ENCODE assay signal across 14 cellular contexts in genomic region chr10:13834581-13835286, GRCh38.
DNase-seq lines count a peak whose midpoint lies in the region; ATAC-seq, FAIRE-seq and TF ChIP-seq lines count a peak whose summit lies in the region.
"Had no signal": no experiment of that assay in that cellular context is flagged by ENCODE, and none has a peak within 500 bp of the region (broad histone marks: within the 10 kb centered on the region; RNA-seq: fewer than 3 reads in every experiment).

No MANE protein-coding gene starts in this region.

- ATAC-seq in SK-N-SH treated with all-trans-retinoic acid at 6 μM for 48 hours (peak; percentile 66), pancreas (peak in 3 of 4 donors; percentile 35 to 62 (median 54))
- ATAC-seq: body of pancreas had no signal

- peaks cover 7% of the 10 kb centered on the region for H3K4me1 ChIP-seq in HAP-1
- peaks cover 0 to 4% (median 0%) of the 10 kb centered on the region in 3 donors for H3K4me1 ChIP-seq in pancreas

- H3K4me3 ChIP-seq in HAP-1 (no peak overlapping the region), pancreas (no peak overlapping the region)
- H3K4me3 ChIP-seq: body of pancreas had no signal

- DNase-seq in HAP-1 (ENCODE audit: low spot score in 2 of 2) = peak; percentile 14 to 41
- peak in 22 of 42 donors; percentile 19 to 65 (median 39) for DNase-seq in head of caudate nucleus
- DNase-seq in pancreas = peak in 1 of 6 donors; percentile 31
- DNase-seq in T-helper 2 cell = no peak
- DNase-seq in activated T-helper 1 cell treated with anti-CD3 and anti-CD28 coated beads, Interleukin-12 subunit alpha, Interleukin-12 subunit beta, Interleukin-2, Interleukin-4 antibody, amounts not matched to agents 30 ng/mL and 10 ng/mL and 1 ng/mL, durations not matched to agents 14 hours and 24 hours and 36 hours (ENCODE audit: low spot score) = no peak
- no peak for DNase-seq in stimulated activated CD4-positive, alpha-beta T cell treated with anti-CD3 and anti-CD28 coated beads, Interleukin-2, amount 100 ng/mL, for 24 hours
- no peak for DNase-seq in stimulated activated CD4-positive, alpha-beta T cell treated with anti-CD3 and anti-CD28 coated beads, Interleukin-1b, Interleukin-23, amount 100 ng/mL, for 48 hours
- DNase-seq: activated CD4-positive, alpha-beta T cell treated with anti-CD3 and anti-CD28 coated beads for 48 hours; CD8-positive, alpha-beta memory T cell; HCEC 1CT; immature natural killer cell had no signal

- no peak overlapping the region for H3K4me3 Mint-ChIP-seq in activated T-helper 1 cell treated with anti-CD3 and anti-CD28 coated beads, Interleukin-12 subunit alpha, Interleukin-12 subunit beta, Interleukin-2, Interleukin-4 antibody, amounts not matched to agents 30 ng/mL and 10 ng/mL and 1 ng/mL, durations not matched to agents 14 hours and 24 hours and 36 hours
- H3K4me3 Mint-ChIP-seq: CD8-positive, alpha-beta memory T cell; immature natural killer cell had no signal

- in situ Hi-C loops in HAP-1 (cut with MboI; ENCODE audit: low sequenced_read_pairs) = no loop called here

- TF ChIP-seq CTCF in pancreas (IDR thresholded peaks at IDR 0.05) = no peak

- H3K4me1 Mint-ChIP-seq in activated T-helper 1 cell treated with anti-CD3 and anti-CD28 coated beads, Interleukin-12 subunit alpha, Interleukin-12 subunit beta, Interleukin-2, Interleukin-4 antibody, amounts not matched to agents 30 ng/mL and 10 ng/mL and 1 ng/mL, durations not matched to agents 14 hours and 24 hours and 36 hours (ENCODE audit: low read depth) = peaks cover 10% of the 10 kb centered on the region
- H3K4me1 Mint-ChIP-seq: immature natural killer cell had no signal

- intact Hi-C loops in head of caudate nucleus (cut with DNase I) = no loop called here
- intact Hi-C loops in pancreas (cut with DNase I) = no loop called here
- intact Hi-C loops in activated T-helper 1 cell treated with anti-CD3 and anti-CD28 coated beads, Interleukin-12 subunit alpha, Interleukin-12 subunit beta, Interleukin-2, Interleukin-4 antibody, amounts not matched to agents 30 ng/mL and 10 ng/mL and 1 ng/mL, durations not matched to agents 14 hours and 24 hours and 36 hours (cut with micrococcal nuclease) = no loop called here

- FAIRE-seq in pancreas (lab: Jason Lieb, UNC) = no peak
- FAIRE-seq: HTR-8/SVneo had no signal

- no peaks in the 10 kb centered on the region for H3K36me3 Mint-ChIP-seq in activated T-helper 1 cell treated with anti-CD3 and anti-CD28 coated beads, Interleukin-12 subunit alpha, Interleukin-12 subunit beta, Interleukin-2, Interleukin-4 antibody, amounts not matched to agents 30 ng/mL and 10 ng/mL and 1 ng/mL, durations not matched to agents 14 hours and 24 hours and 36 hours (ENCODE audit: low read depth)

- H3K36me3 ChIP-seq in HAP-1 (replicated peaks) (no peaks in the 10 kb centered on the region), pancreas (no peaks in the 10 kb centered on the region)

- no peaks in the 10 kb centered on the region for H3K9me3 Mint-ChIP-seq in activated T-helper 1 cell treated with anti-CD3 and anti-CD28 coated beads, Interleukin-12 subunit alpha, Interleukin-12 subunit beta, Interleukin-2, Interleukin-4 antibody, amounts not matched to agents 30 ng/mL and 10 ng/mL and 1 ng/mL, durations not matched to agents 14 hours and 24 hours and 36 hours
- H3K9me3 Mint-ChIP-seq: CD8-positive, alpha-beta memory T cell had no signal

- H3K27me3 ChIP-seq in HAP-1 (ENCODE audit: low read depth) (no peaks in the 10 kb centered on the region), pancreas (no peaks in the 10 kb centered on the region)
- H3K27me3 ChIP-seq: body of pancreas had no signal

- H3K27ac ChIP-seq in pancreas = no peak overlapping the region
- H3K27ac ChIP-seq: body of pancreas had no signal

- no peak overlapping the region for H3K27ac Mint-ChIP-seq in activated T-helper 1 cell treated with anti-CD3 and anti-CD28 coated beads, Interleukin-12 subunit alpha, Interleukin-12 subunit beta, Interleukin-2, Interleukin-4 antibody, amounts not matched to agents 30 ng/mL and 10 ng/mL and 1 ng/mL, durations not matched to agents 14 hours and 24 hours and 36 hours
- H3K27ac Mint-ChIP-seq: immature natural killer cell had no signal

- H3K9me3 ChIP-seq in HAP-1 = no peaks in the 10 kb centered on the region
- no peaks in the 10 kb centered on the region for H3K9me3 ChIP-seq in pancreas
- H3K9me3 ChIP-seq: body of pancreas had no signal

- WGBS in pancreas, 2 donors = 44 to 47% methylated on average over 16 of the region's 16 CpGs

- H3K27me3 Mint-ChIP-seq in activated T-helper 1 cell treated with anti-CD3 and anti-CD28 coated beads, Interleukin-12 subunit alpha, Interleukin-12 subunit beta, Interleukin-2, Interleukin-4 antibody, amounts not matched to agents 30 ng/mL and 10 ng/mL and 1 ng/mL, durations not matched to agents 14 hours and 24 hours and 36 hours (ENCODE audit: insufficient read depth) = no peaks in the 10 kb centered on the region
- H3K27me3 Mint-ChIP-seq: CD8-positive, alpha-beta memory T cell had no signal

TF ChIP-seq in SK-N-SH treated with all-trans-retinoic acid at 6 μM for 48 hours, 23 proteins besides CTCF, POLR2A, EP300 and RAD21 (continues in another document):
- TF ChIP-seq, protein P1, sequence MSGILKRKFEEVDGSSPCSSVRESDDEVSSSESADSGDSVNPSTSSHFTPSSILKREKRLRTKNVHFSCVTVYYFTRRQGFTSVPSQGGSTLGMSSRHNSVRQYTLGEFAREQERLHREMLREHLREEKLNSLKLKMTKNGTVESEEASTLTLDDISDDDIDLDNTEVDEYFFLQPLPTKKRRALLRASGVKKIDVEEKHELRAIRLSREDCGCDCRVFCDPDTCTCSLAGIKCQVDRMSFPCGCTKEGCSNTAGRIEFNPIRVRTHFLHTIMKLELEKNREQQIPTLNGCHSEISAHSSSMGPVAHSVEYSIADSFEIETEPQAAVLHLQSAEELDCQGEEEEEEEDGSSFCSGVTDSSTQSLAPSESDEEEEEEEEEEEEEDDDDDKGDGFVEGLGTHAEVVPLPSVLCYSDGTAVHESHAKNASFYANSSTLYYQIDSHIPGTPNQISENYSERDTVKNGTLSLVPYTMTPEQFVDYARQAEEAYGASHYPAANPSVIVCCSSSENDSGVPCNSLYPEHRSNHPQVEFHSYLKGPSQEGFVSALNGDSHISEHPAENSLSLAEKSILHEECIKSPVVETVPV (CRISPR knock-in tag; IDR thresholded peaks at IDR 0.05) = no peak
- TF ChIP-seq ZNF565 (CRISPR knock-in tag; conservative IDR thresholded peaks at IDR 0.05; ENCODE audit: low read depth) (no peak), POU6F1 (CRISPR knock-in tag; IDR thresholded peaks at IDR 0.05; ENCODE audit: borderline replicate concordance, low read depth) (no peak), OSR1 (CRISPR knock-in tag; IDR thresholded peaks at IDR 0.05) (no peak), ESRRG (CRISPR knock-in tag; IDR thresholded peaks at IDR 0.05) (no peak), ISL1 (CRISPR knock-in tag; IDR thresholded peaks at IDR 0.05) (peak; percentile 53), CREB5 (CRISPR knock-in tag; IDR thresholded peaks at IDR 0.05; ENCODE audit: low read depth) (no peak), ZFP30 (CRISPR knock-in tag; IDR thresholded peaks at IDR 0.05) (no peak), ZC3H10 (CRISPR knock-in tag; IDR thresholded peaks at IDR 0.05) (no peak), ZNF8 (CRISPR knock-in tag; IDR thresholded peaks at IDR 0.05) (0 out of 2 replicates have a peak, but pooled peaks have one; percentile 12), ZNF70 (CRISPR knock-in tag; IDR thresholded peaks at IDR 0.05) (no peak), BACH2 (CRISPR knock-in tag; IDR thresholded peaks at IDR 0.05; ENCODE audit: borderline replicate concordance) (no peak), GLIS3 (CRISPR knock-in tag; IDR thresholded peaks at IDR 0.05) (no peak; the same call in 1 of the 2 replicates), RARB (CRISPR knock-in tag; IDR thresholded peaks at IDR 0.05) (no peak), ZFP3 (CRISPR knock-in tag; IDR thresholded peaks at IDR 0.05) (peak; percentile 59; the same call in 1 of the 2 replicates), CSDC2 (CRISPR knock-in tag; IDR thresholded peaks at IDR 0.05) (no peak)

Comparison
In these comparisons a context has a peak if more than half of its experiments do, and no peak if none do; other contexts are left out.
1. DNase-seq: peak in HAP-1 (2 of 2) and head of caudate nucleus (22 of 42); none in T-helper 2 cell (0 of 5), activated T-helper 1 cell treated with anti-CD3 and anti-CD28 coated beads, Interleukin-12 subunit alpha, Interleukin-12 subunit beta, Interleukin-2, Interleukin-4 antibody, amounts not matched to agents 30 ng/mL and 10 ng/mL and 1 ng/mL, durations not matched to agents 14 hours and 24 hours and 36 hours (single experiment), stimulated activated CD4-positive, alpha-beta T cell treated with anti-CD3 and anti-CD28 coated beads, Interleukin-2, amount 100 ng/mL, for 24 hours (0 of 2) and stimulated activated CD4-positive, alpha-beta T cell treated with anti-CD3 and anti-CD28 coated beads, Interleukin-1b, Interleukin-23, amount 100 ng/mL, for 48 hours (single experiment).